In the genomic region with DNA sequence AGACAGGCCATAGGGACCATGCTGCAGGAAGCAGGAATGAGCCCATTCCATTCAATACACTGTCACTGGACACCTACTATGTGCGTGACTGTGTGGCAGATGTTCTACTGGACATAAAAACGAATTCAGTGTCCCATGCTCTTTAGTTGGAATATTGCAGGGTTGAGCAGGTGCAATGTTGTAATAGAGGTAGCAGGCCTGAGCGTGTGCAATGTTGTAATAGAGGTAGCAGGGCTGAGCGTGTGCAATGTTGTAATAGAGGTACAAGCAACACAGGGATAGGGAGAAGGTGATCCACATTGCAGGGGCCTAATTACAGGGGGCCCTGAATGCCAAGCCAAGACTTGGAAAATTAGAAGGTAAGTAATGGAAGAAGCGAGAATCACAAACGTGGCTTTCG, we compare ENCODE assay signal across 24 cellular contexts.
"Had no signal": no experiment of that assay in that cellular context is flagged by ENCODE, and none has a peak within 500 bp of the region (broad histone marks: within the 10 kb centered on the region; RNA-seq: fewer than 3 reads in every experiment).

No MANE protein-coding gene starts in this region.

- H3K4me3 Mint-ChIP-seq: activated CD4-positive, alpha-beta memory T cell treated with anti-CD3 and anti-CD28 coated beads, Interleukin-2, amount 10 ng/mL, durations not matched to agents 7 days and 5 days; activated CD8-positive, alpha-beta memory T cell treated with anti-CD3 and anti-CD28 coated beads, Interleukin-2, amount 10 ng/mL, durations not matched to agents 7 days and 5 days; activated T-helper 17 cell treated with anti-CD3 and anti-CD28 coated beads, Interleukin-2, amount 50 U/mL, for 72 hours; brain; central memory CD8-positive, alpha-beta T cell; endodermal cell; mesothelial cell of epicardium; nephron had no signal

- ATAC-seq: activated CD8-positive, alpha-beta memory T cell treated with anti-CD3 and anti-CD28 coated beads, Interleukin-2, amount 10 ng/mL, durations not matched to agents 7 days and 5 days; activated T-helper 17 cell treated with anti-CD3 and anti-CD28 coated beads, Interleukin-2, amount 50 U/mL, for 72 hours had no signal

- H3K27ac ChIP-seq: colonic mucosa, thyroid gland, uterus had no signal

- H3K36me3 ChIP-seq: colonic mucosa, thyroid gland, uterus had no signal

- H3K27ac Mint-ChIP-seq: activated CD4-positive, alpha-beta memory T cell treated with anti-CD3 and anti-CD28 coated beads, Interleukin-2, amount 10 ng/mL, durations not matched to agents 7 days and 5 days; activated CD8-positive, alpha-beta memory T cell treated with anti-CD3 and anti-CD28 coated beads, Interleukin-2, amount 10 ng/mL, durations not matched to agents 7 days and 5 days; activated T-helper 17 cell treated with anti-CD3 and anti-CD28 coated beads, Interleukin-2, amount 50 U/mL, for 72 hours; endodermal cell; nephron had no signal

- H3K9me3 Mint-ChIP-seq: activated CD4-positive, alpha-beta memory T cell treated with anti-CD3 and anti-CD28 coated beads, Interleukin-2, amount 10 ng/mL, durations not matched to agents 7 days and 5 days; activated T-helper 17 cell treated with anti-CD3 and anti-CD28 coated beads, Interleukin-2, amount 50 U/mL, for 72 hours; central memory CD8-positive, alpha-beta T cell; endodermal cell; mesothelial cell of epicardium had no signal

- DNase-seq: activated CD4-positive, alpha-beta memory T cell treated with anti-CD3 and anti-CD28 coated beads, Interleukin-2, amount 10 ng/mL, durations not matched to agents 7 days and 5 days; activated CD4-positive, alpha-beta T cell treated with anti-CD3 and anti-CD28 coated beads for 48 hours; activated CD4-positive, CD25-positive, alpha-beta regulatory T cell; activated CD8-positive, alpha-beta memory T cell treated with anti-CD3 and anti-CD28 coated beads, Interleukin-2, amount 10 ng/mL, durations not matched to agents 7 days and 5 days; activated naive CD4-positive, alpha-beta T cell; colonic mucosa; endodermal cell; erythroblast; nucleus accumbens; posterior cingulate gyrus; stimulated activated CD4-positive, alpha-beta T cell treated with anti-CD3 and anti-CD28 coated beads, Interleukin-12 subunit alpha, Interleukin-12 subunit beta, amount 100 ng/mL, for 4 hours; stimulated activated CD4-positive, alpha-beta T cell treated with anti-CD3 and anti-CD28 coated beads, Interleukin-1b, Interleukin-23, amount 100 ng/mL, for 48 hours; stimulated activated CD8-positive, alpha-beta memory T cell treated with anti-CD3 and anti-CD28 coated beads, Interleukin-4, amount 100 ng/mL, for 48 hours; stimulated activated naive CD4-positive, alpha-beta T cell; T-helper 1 cell; T-helper 9 cell; thyroid gland; uterus had no signal

- H3K4me1 ChIP-seq: colonic mucosa, uterus had no signal

- H3K27me3 ChIP-seq: colonic mucosa, thyroid gland, uterus had no signal

- H3K36me3 Mint-ChIP-seq: activated CD8-positive, alpha-beta memory T cell treated with anti-CD3 and anti-CD28 coated beads, Interleukin-2, amount 10 ng/mL, durations not matched to agents 7 days and 5 days; brain; mesothelial cell of epicardium had no signal

- H3K4me3 ChIP-seq: colonic mucosa, lung, thyroid gland, uterus had no signal

- H3K9me3 ChIP-seq: colonic mucosa, thyroid gland, uterus had no signal

- H3K4me1 Mint-ChIP-seq: activated T-helper 17 cell treated with anti-CD3 and anti-CD28 coated beads, Interleukin-2, amount 50 U/mL, for 72 hours; central memory CD8-positive, alpha-beta T cell had no signal
